In the genomic region with DNA sequence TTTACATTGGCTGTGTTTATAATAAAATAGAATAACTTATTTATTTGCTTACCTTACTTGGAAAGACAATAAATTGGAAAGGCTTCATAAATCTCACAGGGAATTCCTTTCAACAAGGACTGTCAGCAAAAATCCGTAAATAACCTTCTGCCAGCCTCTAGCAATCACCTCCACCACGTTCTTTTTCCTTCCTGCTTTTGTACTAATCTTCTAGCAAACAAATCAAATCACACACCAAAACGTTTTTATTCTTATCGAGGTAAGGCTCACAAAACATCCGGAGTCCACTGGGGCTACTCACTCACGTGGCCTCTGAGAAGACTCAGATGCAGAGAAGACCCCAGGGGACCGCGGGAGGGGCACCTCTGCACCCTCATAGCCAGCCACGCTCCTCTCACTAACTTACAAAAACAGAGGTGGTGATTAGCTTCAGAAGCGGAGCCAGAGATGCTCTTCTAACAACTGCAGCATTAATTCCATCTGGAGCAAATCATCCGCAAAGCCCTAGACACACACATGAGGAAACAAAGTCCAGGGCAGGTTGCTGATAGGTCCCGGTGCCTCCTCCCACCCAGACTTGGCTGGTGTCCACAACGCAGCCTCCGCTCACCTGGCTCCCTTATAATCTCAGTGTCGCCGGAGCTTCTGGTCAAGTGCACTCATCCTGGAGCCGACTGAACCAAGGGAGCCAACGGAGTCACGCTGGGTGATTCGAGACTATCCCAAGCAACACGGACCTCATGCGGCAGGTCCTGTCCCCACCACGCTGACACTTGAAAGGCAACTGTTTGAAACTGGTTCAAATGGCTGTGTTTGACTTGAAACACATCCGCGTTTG, we compare ENCODE assay signal across 14 cellular contexts. TPM values are rescaled to one million over a fixed set of nuclear protein-coding genes. Genes with fewer than 3 reads are reported as not detected.
DNase-seq lines count a peak whose midpoint lies in the region; ATAC-seq, FAIRE-seq and TF ChIP-seq lines count a peak whose summit lies in the region.
"Had no signal": no experiment of that assay in that cellular context is flagged by ENCODE, and none has a peak within 500 bp of the region (broad histone marks: within the 10 kb centered on the region; RNA-seq: fewer than 3 reads in every experiment).

No MANE protein-coding gene starts in this region.

- no peak overlapping the region for H3K9ac ChIP-seq in H1 (replicated peaks in 1 of 4; ENCODE audit: extremely low read depth in 1 of 4, low read depth in 3 of 4, low read length in 3 of 4)

- H3K23me2 ChIP-seq in H1 (ENCODE audit: low read depth, low read length), result no peaks in the 10 kb centered on the region

- no peak for TF ChIP-seq RAD21 in H1 (IDR thresholded peaks at IDR 0.05 in 1 of 2, conservative IDR thresholded peaks at IDR 0.05 in 1 of 2; ENCODE audit: low read depth in 2 of 2, low read length in 2 of 2)

- POLR2A ChIA-PET in H1 (lab: Charles Lee; ENCODE audit: partially characterized antibody), result interaction anchor here (1.9 to 3.7 kb wide), 3 partner anchors 11 to 17 kb away, joined by 3 to 22 read pairs (median 18); no protein-coding TSS in a partner anchor
- POLR2A ChIA-PET in CD4-positive, alpha-beta T cell (lab: Charles Lee), result no interaction called here

- no peak overlapping the region for H3K4ac ChIP-seq in H1 (replicated peaks; ENCODE audit: insufficient read length, low read depth, low read length)

- no peak overlapping the region for H3K56ac ChIP-seq in H1 (replicated peaks; ENCODE audit: insufficient read length, low read depth, low read length)

- H3K36me3 Mint-ChIP-seq in nephron progenitor cell (ENCODE audit: low read depth), result peaks cover 72% of the 10 kb centered on the region
- no peaks in the 10 kb centered on the region for H3K36me3 Mint-ChIP-seq in CD4-positive, alpha-beta T cell (ENCODE audit: low read depth)

- H3K9me3 Mint-ChIP-seq in nephron progenitor cell, result no peaks in the 10 kb centered on the region
- H3K9me3 Mint-ChIP-seq in CD4-positive, alpha-beta T cell, result no peaks in the 10 kb centered on the region

- H3K4me3 ChIP-seq in H1 (ENCODE audit: extremely low read depth in 1 of 4, insufficient read depth in 2 of 4, low read depth in 3 of 4, low read length in 4 of 4) (no peak overlapping the region), brain microvascular endothelial cell (ENCODE audit: low read depth, low read length) (no peak overlapping the region), esophagus squamous epithelium (no peak overlapping the region), SJCRH30 (no peak overlapping the region)
- H3K4me3 ChIP-seq: skin epidermis, vagina had no signal

- no peak overlapping the region for H4K5ac ChIP-seq in H1 (ENCODE audit: insufficient read length, low read depth, low read length)

- no peak for TF ChIP-seq POLR2A in H1 (IDR thresholded peaks at IDR 0.05; ENCODE audit: control extremely low read depth in 1 of 2, low read depth in 2 of 2, low read length in 2 of 2)
- no peak for TF ChIP-seq POLR2A in esophagus squamous epithelium (IDR thresholded peaks at IDR 0.05)

- H4K8ac ChIP-seq in H1 (ENCODE audit: extremely low read depth, insufficient read depth, low read length), result no peak overlapping the region

- peaks cover 26 to 67% (median 54%) of the 10 kb centered on the region in 4 experiments for H3K4me1 ChIP-seq in H1 (replicated peaks in 1 of 4; ENCODE audit: control insufficient read depth in 3 of 4, insufficient read depth in 4 of 4, low read length in 3 of 4)
- H3K4me1 ChIP-seq in esophagus squamous epithelium, result peaks cover 0 to 69% (median 7%) of the 10 kb centered on the region in 3 donors
- H3K4me1 ChIP-seq in SJCRH30, result peaks cover 24% of the 10 kb centered on the region

- H3K36me3 ChIP-seq in H1 (ENCODE audit: control insufficient read depth in 2 of 4, insufficient read depth in 4 of 4, low read length in 3 of 4), result peaks cover 2 to 31% (median 4%) of the 10 kb centered on the region in 4 experiments; a peak in 5 of 8 replicates
- peaks cover 12% of the 10 kb centered on the region for H3K36me3 ChIP-seq in brain microvascular endothelial cell (replicated peaks)
- H3K36me3 ChIP-seq in esophagus squamous epithelium, result peaks cover 0 to 65% (median 0%) of the 10 kb centered on the region in 3 donors
- peaks cover 22% of the 10 kb centered on the region for H3K36me3 ChIP-seq in SJCRH30
- H3K36me3 ChIP-seq: vagina had no signal

- peak overlapping the region; percentile 1 to 29; a peak in 2 of 4 replicates for H3K4me2 ChIP-seq in H1 (ENCODE audit: insufficient read depth in 1 of 2, low read depth in 2 of 2, low read length in 2 of 2)

- H4K20me1 ChIP-seq in H1 (replicated peaks in 1 of 2; ENCODE audit: control insufficient read depth in 1 of 2, insufficient read depth in 2 of 2, low read length in 2 of 2), result peaks cover 78 to 79% of the 10 kb centered on the region in 2 experiments

- 83 to 100% methylated on average over 2 to 25 of the region's 25 CpGs for WGBS in H1 (ENCODE audit: extremely low coverage in 1 of 2, insufficient coverage in 1 of 2, insufficient read length in 1 of 2, insufficient replicate concordance in 2 of 2, low coverage in 1 of 2, low lambda C conversion rate in 2 of 2, missing lambda C conversion rate in 1 of 2), 2 experiments
- 55 to 68% methylated on average over 10 to 25 of the region's 25 CpGs for WGBS in esophagus squamous epithelium, 2 donors

- H3K4me1 Mint-ChIP-seq in nephron progenitor cell, result peaks cover 73% of the 10 kb centered on the region
- no peaks in the 10 kb centered on the region for H3K4me1 Mint-ChIP-seq in CD4-positive, alpha-beta T cell (ENCODE audit: low read depth)

- peaks cover 65 to 100% of the 10 kb centered on the region in 2 experiments for H3K79me2 ChIP-seq in H1 (ENCODE audit: control insufficient read depth in 1 of 2, insufficient read depth in 2 of 2, low read length in 2 of 2)

- H2BK20ac ChIP-seq in H1 (ENCODE audit: low read length), result no peak overlapping the region

- TF ChIP-seq EP300 in H1 (IDR thresholded peaks at IDR 0.05; ENCODE audit: borderline replicate concordance in 1 of 2, low read depth in 2 of 2, low read length in 2 of 2), result no peak

- no peak overlapping the region for H2AFZ ChIP-seq in H1 (ENCODE audit: low read length)

- H3K4me3 Mint-ChIP-seq in nephron progenitor cell, result peak overlapping the region; percentile 60
- no peak overlapping the region for H3K4me3 Mint-ChIP-seq in CD4-positive, alpha-beta T cell

- no peak overlapping the region; the same call in 1 of the 2 replicates for H2AK5ac ChIP-seq in H1 (ENCODE audit: low read depth, low read length)

- no peak overlapping the region for H3K14ac ChIP-seq in H1 (ENCODE audit: insufficient read length)

- intact Hi-C loops in esophagus squamous epithelium (cut with DNase I), result no loop called here
- intact Hi-C loops in CD4-positive, alpha-beta T cell (cut with DNase I, micrococcal nuclease), result no loop called here

- no peaks in the 10 kb centered on the region for H3K9me3 ChIP-seq in H1 (ENCODE audit: insufficient read depth in 2 of 2, low read depth in 1 of 2, low read length in 1 of 2)
- no peaks in the 10 kb centered on the region for H3K9me3 ChIP-seq in esophagus squamous epithelium
- no peaks in the 10 kb centered on the region for H3K9me3 ChIP-seq in SJCRH30 (replicated peaks)
- H3K9me3 ChIP-seq in CD4-positive, alpha-beta T cell (ENCODE audit: control insufficient read depth, low read length), result no peaks in the 10 kb centered on the region
- H3K9me3 ChIP-seq: vagina had no signal

- H3K27ac Mint-ChIP-seq in nephron progenitor cell, result peak overlapping the region; percentile 97
- H3K27ac Mint-ChIP-seq in CD4-positive, alpha-beta T cell, result no peak overlapping the region

- no peak overlapping the region for H2BK15ac ChIP-seq in H1 (ENCODE audit: low read length)

- peak; percentile 88 for DNase-seq in DMS79 (lab: John Stamatoyannopoulos, UW)
- peak; percentile 34 for DNase-seq in NCI-H2107 (lab: John Stamatoyannopoulos, UW)
- DNase-seq in H1 (ENCODE audit: low read depth in 1 of 2, low spot score in 2 of 2), result no peak
- DNase-seq in nephron progenitor cell, result no peak
- no peak for DNase-seq in brain microvascular endothelial cell
- DNase-seq in esophagus squamous epithelium (lab: John Stamatoyannopoulos, UW), result no peak
- no peak for DNase-seq in SJCRH30
- no peak for DNase-seq in CD4-positive, alpha-beta T cell
- DNase-seq: effector memory CD4-positive, alpha-beta T cell; HCEC 1CT; Karpas-422; T-helper 1 cell had no signal

- no peaks in the 10 kb centered on the region; a peak in 1 of 7 replicates for H3K27me3 ChIP-seq in H1 (replicated peaks in 1 of 4; ENCODE audit: control insufficient read depth in 3 of 4, extremely low read depth in 1 of 4, insufficient read depth in 3 of 4, low read length in 3 of 4)
- H3K27me3 ChIP-seq in brain microvascular endothelial cell (replicated peaks), result no peaks in the 10 kb centered on the region
- H3K27me3 ChIP-seq in esophagus squamous epithelium, result no peaks in the 10 kb centered on the region
- no peaks in the 10 kb centered on the region for H3K27me3 ChIP-seq in SJCRH30
- no peaks in the 10 kb centered on the region for H3K27me3 ChIP-seq in CD4-positive, alpha-beta T cell (ENCODE audit: control insufficient read depth, insufficient read depth, low read length)
- H3K27me3 ChIP-seq: vagina had no signal

- H2BK12ac ChIP-seq in H1 (ENCODE audit: low read depth, low read length), result no peak overlapping the region

- H3K23ac ChIP-seq in H1 (ENCODE audit: insufficient read length), result no peak overlapping the region

- no peaks in the 10 kb centered on the region for H3K27me3 Mint-ChIP-seq in nephron progenitor cell (ENCODE audit: low read depth, poor library complexity)
- peaks cover 13% of the 10 kb centered on the region for H3K27me3 Mint-ChIP-seq in CD4-positive, alpha-beta T cell

- H3K27ac ChIP-seq in H1 (ENCODE audit: low read depth, low read length) (no peak overlapping the region), brain microvascular endothelial cell (no peak overlapping the region), esophagus squamous epithelium (no peak overlapping the region), SJCRH30 (no peak overlapping the region)
- no peak overlapping the region for H3K27ac ChIP-seq in CD4-positive, alpha-beta T cell (ENCODE audit: low read depth, low read length)
- H3K27ac ChIP-seq: vagina had no signal

- CTCF ChIA-PET in H1 (lab: Charles Lee; ENCODE audit: partially characterized antibody), result no interaction called here
- CTCF ChIA-PET in CD4-positive, alpha-beta T cell (lab: Charles Lee), result no interaction called here

- in situ Hi-C loops in brain microvascular endothelial cell (cut with HindIII; ENCODE audit: low pct_ligation_motif_present, low sequenced_read_pairs), result no loop called here

- no peak for ATAC-seq in CD4-positive, alpha-beta T cell (ENCODE audit: poor library complexity)

- TF ChIP-seq CTCF in H1 (IDR thresholded peaks at IDR 0.05; ENCODE audit: control extremely low read depth in 1 of 3, insufficient read depth in 1 of 3, low read depth in 1 of 3, low read length in 3 of 3), result no peak
- no peak for TF ChIP-seq CTCF in nephron progenitor cell (IDR thresholded peaks at IDR 0.05)
- TF ChIP-seq CTCF in brain microvascular endothelial cell (IDR thresholded peaks at IDR 0.05; ENCODE audit: low read depth, low read length, missing control alignments), result no peak
- no peak for TF ChIP-seq CTCF in esophagus squamous epithelium (IDR thresholded peaks at IDR 0.05)
- TF ChIP-seq CTCF in CD4-positive, alpha-beta T cell (IDR thresholded peaks at IDR 0.05), result no peak

- H3K79me1 ChIP-seq in H1 (ENCODE audit: low read depth, low read length), result peaks cover 30% of the 10 kb centered on the region

- H2BK120ac ChIP-seq in H1 (replicated peaks; ENCODE audit: low read depth, low read length), result no peak overlapping the region

- H4K91ac ChIP-seq in H1 (replicated peaks; ENCODE audit: insufficient read length, low read length), result no peak overlapping the region

- H3K18ac ChIP-seq in H1 (ENCODE audit: extremely low read depth, low read length), result no peak overlapping the region

- H2BK5ac ChIP-seq in H1 (ENCODE audit: low read depth, low read length), result peak overlapping the region; percentile 75; the same call in 1 of the 2 replicates

- no peak for FAIRE-seq in H1 (lab: Jason Lieb, UNC)

RNA-seq across cellular contexts. Expression of a gene that starts 22.5 kb away (rescaled TPM):
- 218 and 221 TPM in 2 replicates for total RNA-seq in H1 (2021; fragmentation: NEBNext Ultra II Directional; extraction: Animal tissue kit (Norgen Biotek cat#: 25700))
- 208 and 274 TPM in 2 replicates for polyA plus RNA-seq in H1 (2011; rRNA removed)
- 254 TPM for polyA plus RNA-seq in H1 (2011; cell fraction: cytosol; rRNA removed)
- 524 TPM for polyA plus RNA-seq in H1 (2011; cell fraction: nucleus; rRNA removed)
- 156 to 222 TPM (median 206 TPM) in 4 replicates for polyA plus RNA-seq in H1 (2012, experiment 1 of 2)
- polyA plus RNA-seq in H1 (2012, experiment 2 of 2), result 48.0 TPM
- 109 TPM for polyA plus RNA-seq in H1 (2013, experiment 1 of 2)
- 108 TPM for polyA plus RNA-seq in H1 (2013, experiment 2 of 2)
- 244 and 299 TPM in 2 replicates for polyA minus RNA-seq in H1 (2011; rRNA and poly(A)+ RNA removed)
- 209 TPM for polyA minus RNA-seq in H1 (2011; cell fraction: cytosol; rRNA and poly(A)+ RNA removed)
- 223 TPM for polyA minus RNA-seq in H1 (2011; cell fraction: nucleus; rRNA and poly(A)+ RNA removed)
- total RNA-seq in esophagus squamous epithelium, result 10 to 100 TPM; 41.8 to 55.9 (median 47.1) TPM
- 67.8 and 69.0 TPM in 2 replicates for total RNA-seq in SJCRH30 (2014; rRNA removed; shearing (Covaris generic))
- total RNA-seq in CD4-positive, alpha-beta T cell, result under 1 TPM in 1 of 2 experiments, not detected in 1; 0.17 TPM

Comparison
In these comparisons a context has a peak if more than half of its experiments do, and no peak if none do; other contexts are left out.
1. DNase-seq: peak in DMS79 (single experiment) and NCI-H2107 (single experiment); none in H1 (0 of 2), nephron progenitor cell (single experiment), brain microvascular endothelial cell (single experiment), esophagus squamous epithelium (single experiment), SJCRH30 (0 of 2) and CD4-positive, alpha-beta T cell (0 of 10).
2. RNA of a gene that starts 22.5 kb away (total RNA-seq): 218 to 221 TPM in H1, 67.8 to 69.0 TPM in SJCRH30 and 41.8 to 55.9 TPM in esophagus squamous epithelium; 0.17 TPM in CD4-positive, alpha-beta T cell; every median in the first group is over 10 times any median in the second.